ENCODE assay signal across 35 cellular contexts in the genomic region with DNA sequence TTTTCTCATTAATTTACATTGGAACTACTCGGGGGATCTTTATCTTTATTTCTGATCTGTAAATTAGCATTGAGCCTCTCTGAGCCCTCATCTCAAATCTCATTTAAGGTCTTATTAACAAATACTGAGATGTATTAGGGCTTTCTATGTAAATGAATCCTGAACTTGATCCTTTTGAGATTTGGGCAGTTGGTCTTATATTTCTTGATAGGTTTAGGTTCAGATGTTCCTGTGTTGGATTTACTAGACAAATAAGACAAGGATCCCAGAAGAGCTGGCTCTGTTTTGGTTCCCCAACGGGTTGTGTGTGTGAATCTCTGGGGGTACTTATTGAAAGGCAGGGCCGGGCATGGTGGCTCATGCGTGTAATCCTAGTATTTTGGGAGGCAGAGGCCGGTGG.
"Had no signal": no experiment of that assay in that cellular context is flagged by ENCODE, and none has a peak within 500 bp of the region (broad histone marks: within the 10 kb centered on the region; RNA-seq: fewer than 3 reads in every experiment).

No MANE protein-coding gene starts in this region.

- H3K4me3 ChIP-seq: MG63 had no signal

- DNase-seq: Kasumi-1, MG63, MM.1S, MV-4-11, NCI-H1048, NCI-H1092, NCI-H1092 treated with DMSO at 0.1 percent for 48 hours, NCI-H1105, NCI-H1105 treated with DMSO at 0.1 percent for 48 hours, NCI-H1417, NCI-H1417 treated with DMSO at 0.1 percent for 48 hours, NCI-H1436, NCI-H1436 treated with DMSO at 0.1 percent for 48 hours, NCI-H146, NCI-H1694, NCI-H187, NCI-H187 treated with DMSO at 0.1 percent for 48 hours, NCI-H1930, NCI-H2029, NCI-H2029 treated with DMSO at 0.1 percent for 48 hours, NCI-H2081, NCI-H2081 treated with DMSO at 0.1 percent for 48 hours, NCI-H2107, NCI-H2171, NCI-H2171 treated with DMSO at 0.1 percent for 48 hours, NCI-H2227 treated with DMSO at 0.1 percent for 48 hours, NCI-H226, NCI-H345, NCI-H446, NCI-H446 treated with DMSO at 0.1 percent for 48 hours, NCI-H510A, NCI-H510A treated with DMSO at 0.1 percent for 48 hours, NCI-H524, NCI-H524 treated with DMSO at 0.1 percent for 48 hours, NCI-H526 had no signal

- H3K27me3 ChIP-seq: MG63 had no signal

- H3K36me3 ChIP-seq: MG63 had no signal

- H3K9me3 ChIP-seq: MG63 had no signal
